ENCODE assay signal across 9 cellular contexts in genomic region chr6:42777126-42777822, GRCh38. TPM values are rescaled to one million over a fixed set of nuclear protein-coding genes. Genes with fewer than 3 reads are reported as not detected.
A peak's percentile ranks its signal among the peaks of the same experiment; 100 is the strongest.
DNase-seq lines count a peak whose midpoint lies in the region; ATAC-seq and TF ChIP-seq lines count a peak whose summit lies in the region.
"Had no signal": no experiment of that assay in that cellular context is flagged by ENCODE, and none has a peak within 500 bp of the region (broad histone marks: within the 10 kb centered on the region; RNA-seq: fewer than 3 reads in every experiment).

No MANE protein-coding gene starts in this region.

- H3K4me1 ChIP-seq in Loucy (ENCODE audit: insufficient read depth, low read length, poor library complexity, severe bottlenecking), result peaks cover 49% of the 10 kb centered on the region
- peaks cover 9% of the 10 kb centered on the region for H3K4me1 ChIP-seq in osteoblast (ENCODE audit: insufficient read depth, low read length)

- H3K79me2 ChIP-seq in Loucy (ENCODE audit: insufficient read depth, low read length) (peaks cover 32% of the 10 kb centered on the region), osteoblast (ENCODE audit: insufficient read depth, low read length) (no peaks in the 10 kb centered on the region)

- H3K4me2 ChIP-seq in Loucy (ENCODE audit: low read depth, low read length, poor library complexity, severe bottlenecking) (peak overlapping the region; percentile 46), osteoblast (ENCODE audit: insufficient read depth, low read length) (peak overlapping the region; percentile 53)

- H3K9me3 ChIP-seq in Loucy (ENCODE audit: insufficient read depth, low read depth, low read length), result no peaks in the 10 kb centered on the region
- no peaks in the 10 kb centered on the region for H3K9me3 ChIP-seq in osteoblast (ENCODE audit: low read depth, low read length)

- no peaks in the 10 kb centered on the region for H3K27me3 ChIP-seq in Loucy (ENCODE audit: insufficient read depth, low read length, poor library complexity, severe bottlenecking)
- H3K27me3 ChIP-seq in brain microvascular endothelial cell (replicated peaks), result no peaks in the 10 kb centered on the region
- no peaks in the 10 kb centered on the region for H3K27me3 ChIP-seq in osteoblast (ENCODE audit: insufficient read depth, low read length)

- H3K27ac ChIP-seq in brain microvascular endothelial cell (no peak overlapping the region), osteoblast (ENCODE audit: low read depth, low read length) (no peak overlapping the region)
- H3K27ac ChIP-seq: HL-60 had no signal

- TF ChIP-seq CTCF in Loucy (conservative IDR thresholded peaks at IDR 0.05; ENCODE audit: low read length), result no peak
- no peak for TF ChIP-seq CTCF in brain microvascular endothelial cell (IDR thresholded peaks at IDR 0.05; ENCODE audit: low read depth, low read length, missing control alignments)
- TF ChIP-seq CTCF in osteoblast (IDR thresholded peaks at IDR 0.05; ENCODE audit: extremely low read depth, low read depth, low read length), result no peak

- no peaks in the 10 kb centered on the region for H4K20me1 ChIP-seq in Loucy (ENCODE audit: insufficient read depth, low read length, poor library complexity, severe bottlenecking)
- H4K20me1 ChIP-seq in osteoblast (ENCODE audit: insufficient read depth, low read length), result no peaks in the 10 kb centered on the region

- peak overlapping the region; percentile 58 for H3K9ac ChIP-seq in Loucy (ENCODE audit: low read depth, low read length, poor library complexity, severe bottlenecking)

- DNase-seq in brain microvascular endothelial cell (peak; percentile 21), osteoblast (ENCODE audit: insufficient read length, low spot score, missing footprints) (peak; percentile 71), NCI-H128 (lab: John Stamatoyannopoulos, UW; ENCODE audit: unreplicated experiment) (no peak), CD1c-positive myeloid dendritic cell (ENCODE audit: extremely low spot score) (no peak)
- no peak for DNase-seq in activated CD4-positive, CD25-positive, alpha-beta regulatory T cell (lab: John Stamatoyannopoulos, UW)
- DNase-seq: activated naive CD4-positive, alpha-beta T cell had no signal

- H3K36me3 ChIP-seq in Loucy (ENCODE audit: insufficient read depth, low read length) (no peaks in the 10 kb centered on the region), brain microvascular endothelial cell (replicated peaks) (no peaks in the 10 kb centered on the region), osteoblast (ENCODE audit: insufficient read depth, low read length) (no peaks in the 10 kb centered on the region)

- in situ Hi-C loops in brain microvascular endothelial cell (cut with HindIII; ENCODE audit: low pct_ligation_motif_present, low sequenced_read_pairs), result no loop called here

- no peaks in the 10 kb centered on the region for H3F3A ChIP-seq in Loucy (ENCODE audit: low read depth)

- H3K4me3 ChIP-seq in Loucy (ENCODE audit: low read length, poor library complexity, severe bottlenecking) (peak overlapping the region; percentile 12), brain microvascular endothelial cell (ENCODE audit: low read depth, low read length) (no peak overlapping the region), osteoblast (ENCODE audit: insufficient read depth, low read length) (no peak overlapping the region)

- peak; percentile 55 for ATAC-seq in GM18868 (IDR thresholded peaks at IDR 0.05; ENCODE audit: unreplicated experiment)

- H3K9me2 ChIP-seq in Loucy (replicated peaks; ENCODE audit: low read depth, low read length), result no peaks in the 10 kb centered on the region

- H2AFZ ChIP-seq in Loucy (ENCODE audit: low read length) (peak overlapping the region; percentile 67; the same call in 1 of the 2 replicates), osteoblast (ENCODE audit: low read length) (no peak overlapping the region)

RNA-seq across cellular contexts. Expression of gene BICRAL, which starts 4.6 kb away (rescaled TPM):
- 9.4 TPM in 2 replicates for total RNA-seq in osteoblast

RNA-seq across cellular contexts. Expression of gene TBCC, which starts 31.4 kb away (rescaled TPM):
- total RNA-seq in osteoblast, result 30.9 and 33.7 TPM in 2 replicates

RNA-seq across cellular contexts. Expression of gene PRPH2, which starts 54.9 kb away (rescaled TPM):
- 3.3 and 3.8 TPM in 2 replicates for total RNA-seq in osteoblast

Comparison
In these comparisons a context has a peak if more than half of its experiments do, and no peak if none do; other contexts are left out.
1. DNase-seq: peak in brain microvascular endothelial cell (single experiment) and osteoblast (single experiment); none in NCI-H128 (single experiment), CD1c-positive myeloid dendritic cell (single experiment) and activated CD4-positive, CD25-positive, alpha-beta regulatory T cell (0 of 4).